1 cellular context compared by ENCODE assay signal in the genomic region with DNA sequence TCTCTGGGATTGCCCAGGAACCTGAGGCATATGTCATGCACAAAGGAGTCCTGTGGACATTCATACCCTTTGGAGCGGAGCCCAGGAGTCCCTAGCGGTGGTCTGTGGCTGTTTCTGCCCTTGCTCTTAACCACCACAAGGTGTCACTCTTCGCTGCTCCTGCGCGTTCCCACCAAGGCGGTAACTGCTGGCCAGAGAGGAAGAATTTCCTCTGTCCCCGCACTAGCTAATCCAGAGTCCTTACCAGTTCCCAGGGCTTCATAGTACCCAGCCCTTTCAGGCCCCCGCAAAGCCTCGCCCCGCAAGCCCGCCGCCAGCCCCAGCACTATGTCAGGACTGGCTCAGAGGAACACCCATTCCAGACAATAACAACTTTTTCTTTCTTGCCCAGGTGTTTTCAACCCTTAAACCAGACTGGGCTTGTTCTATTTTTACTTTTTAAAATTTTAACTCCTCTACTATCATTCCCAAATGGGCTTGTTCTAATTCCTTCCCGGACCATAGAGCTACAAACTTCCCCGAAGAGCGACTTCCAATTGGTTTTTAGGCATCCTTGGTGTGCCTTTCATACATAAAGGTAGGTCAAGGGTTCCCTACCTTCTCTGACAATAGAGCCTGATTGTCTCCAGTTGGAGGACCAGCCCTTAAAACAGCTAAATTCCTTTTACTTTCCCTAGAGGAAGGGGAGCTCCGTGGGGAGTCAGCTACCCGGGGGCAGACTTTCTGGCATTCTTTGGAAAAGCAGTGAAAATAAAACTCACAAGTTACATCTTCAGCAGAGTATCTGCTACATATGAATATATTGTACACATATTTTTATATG.
TF ChIP-seq lines count a peak whose summit lies in the region.

No MANE protein-coding gene starts in this region.

TF ChIP-seq in HepG2, 621 proteins besides CTCF, POLR2A, EP300 and RAD21 (continued from another document and continues in another):
- TF ChIP-seq, protein P1, sequence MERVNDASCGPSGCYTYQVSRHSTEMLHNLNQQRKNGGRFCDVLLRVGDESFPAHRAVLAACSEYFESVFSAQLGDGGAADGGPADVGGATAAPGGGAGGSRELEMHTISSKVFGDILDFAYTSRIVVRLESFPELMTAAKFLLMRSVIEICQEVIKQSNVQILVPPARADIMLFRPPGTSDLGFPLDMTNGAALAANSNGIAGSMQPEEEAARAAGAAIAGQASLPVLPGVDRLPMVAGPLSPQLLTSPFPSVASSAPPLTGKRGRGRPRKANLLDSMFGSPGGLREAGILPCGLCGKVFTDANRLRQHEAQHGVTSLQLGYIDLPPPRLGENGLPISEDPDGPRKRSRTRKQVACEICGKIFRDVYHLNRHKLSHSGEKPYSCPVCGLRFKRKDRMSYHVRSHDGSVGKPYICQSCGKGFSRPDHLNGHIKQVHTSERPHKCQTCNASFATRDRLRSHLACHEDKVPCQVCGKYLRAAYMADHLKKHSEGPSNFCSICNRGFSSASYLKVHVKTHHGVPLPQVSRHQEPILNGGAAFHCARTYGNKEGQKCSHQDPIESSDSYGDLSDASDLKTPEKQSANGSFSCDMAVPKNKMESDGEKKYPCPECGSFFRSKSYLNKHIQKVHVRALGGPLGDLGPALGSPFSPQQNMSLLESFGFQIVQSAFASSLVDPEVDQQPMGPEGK (CRISPR knock-in tag; IDR thresholded peaks at IDR 0.05): 0 out of 2 replicates have a peak, but pooled peaks have one; percentile 38
- TF ChIP-seq ZNF776 (CRISPR knock-in tag; IDR thresholded peaks at IDR 0.05) (0 out of 2 replicates have a peak, but pooled peaks have one; percentile 46), TARDBP (CRISPR knock-in tag; IDR thresholded peaks at IDR 0.05) (peak; percentile 8; the same call in 1 of the 2 replicates), HNF4A (CRISPR knock-in tag; IDR thresholded peaks at IDR 0.05) (no peak), IRF2 (CRISPR knock-in tag; IDR thresholded peaks at IDR 0.05) (peak; percentile 56), TGIF2 (CRISPR knock-in tag; IDR thresholded peaks at IDR 0.05) (0 out of 2 replicates have a peak, but pooled peaks have one; percentile 30), ETV5 (CRISPR knock-in tag; IDR thresholded peaks at IDR 0.05; ENCODE audit: borderline replicate concordance) (peak; percentile 16; the same call in 1 of the 2 replicates), BCL6 (CRISPR knock-in tag; IDR thresholded peaks at IDR 0.05) (0 out of 2 replicates have a peak, but pooled peaks have one; percentile 18), RXRB (CRISPR knock-in tag; IDR thresholded peaks at IDR 0.05; ENCODE audit: borderline replicate concordance) (peak; percentile 61; the same call in 1 of the 2 replicates), SP4 (CRISPR knock-in tag; IDR thresholded peaks at IDR 0.05) (0 out of 2 replicates have a peak, but pooled peaks have one; percentile 38), STAG1 (CRISPR knock-in tag; IDR thresholded peaks at IDR 0.05) (peak; percentile 99), GABPB1 (CRISPR knock-in tag; IDR thresholded peaks at IDR 0.05) (peak; percentile 19; the same call in 1 of the 2 replicates), KMT2B (CRISPR knock-in tag; IDR thresholded peaks at IDR 0.05) (no peak), ZFY (CRISPR knock-in tag; IDR thresholded peaks at IDR 0.05) (peak; percentile 34; the same call in 1 of the 2 replicates), SOX6 (IDR thresholded peaks at IDR 0.05) (no peak), SOX6 (CRISPR knock-in tag; IDR thresholded peaks at IDR 0.05) (peak; percentile 52; the same call in 1 of the 2 replicates), FOXK2 (IDR thresholded peaks at IDR 0.05) (no peak), YEATS2 (CRISPR knock-in tag; IDR thresholded peaks at IDR 0.05; ENCODE audit: borderline replicate concordance) (peak; percentile 57; the same call in 1 of the 2 replicates), ZBTB8A (CRISPR knock-in tag; IDR thresholded peaks at IDR 0.05; ENCODE audit: borderline replicate concordance, low read depth) (no peak), SMC3 (IDR thresholded peaks at IDR 0.05; ENCODE audit: low read length) (peak; percentile 98), NFKB2 (CRISPR knock-in tag; IDR thresholded peaks at IDR 0.05; ENCODE audit: borderline replicate concordance) (peak; percentile 41; the same call in 1 of the 2 replicates), ZNF484 (CRISPR knock-in tag; IDR thresholded peaks at IDR 0.05; ENCODE audit: borderline replicate concordance, low read depth) (no peak), MYC (CRISPR knock-in tag; IDR thresholded peaks at IDR 0.05; ENCODE audit: borderline replicate concordance) (peak; percentile 33; the same call in 1 of the 2 replicates), ZNF205 (CRISPR knock-in tag; IDR thresholded peaks at IDR 0.05) (peak; percentile 56; the same call in 1 of the 2 replicates), KLF16 (CRISPR knock-in tag; IDR thresholded peaks at IDR 0.05) (peak in 1 of 2 experiments; percentile 27; a peak in 1 of 4 replicates), BORCS8-MEF2B (CRISPR knock-in tag; IDR thresholded peaks at IDR 0.05) (0 out of 2 replicates have a peak, but pooled peaks have one; percentile 19), ZNF451 (CRISPR knock-in tag; IDR thresholded peaks at IDR 0.05) (no peak), MZF1 (CRISPR knock-in tag; IDR thresholded peaks at IDR 0.05; ENCODE audit: borderline replicate concordance) (no peak), YY1 (IDR thresholded peaks at IDR 0.05; ENCODE audit: insufficient read depth, insufficient replicate concordance, low read depth, low read length) (peak; percentile 47)
- TF ChIP-seq, protein P2, sequence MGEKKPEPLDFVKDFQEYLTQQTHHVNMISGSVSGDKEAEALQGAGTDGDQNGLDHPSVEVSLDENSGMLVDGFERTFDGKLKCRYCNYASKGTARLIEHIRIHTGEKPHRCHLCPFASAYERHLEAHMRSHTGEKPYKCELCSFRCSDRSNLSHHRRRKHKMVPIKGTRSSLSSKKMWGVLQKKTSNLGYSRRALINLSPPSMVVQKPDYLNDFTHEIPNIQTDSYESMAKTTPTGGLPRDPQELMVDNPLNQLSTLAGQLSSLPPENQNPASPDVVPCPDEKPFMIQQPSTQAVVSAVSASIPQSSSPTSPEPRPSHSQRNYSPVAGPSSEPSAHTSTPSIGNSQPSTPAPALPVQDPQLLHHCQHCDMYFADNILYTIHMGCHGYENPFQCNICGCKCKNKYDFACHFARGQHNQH (CRISPR knock-in tag; IDR thresholded peaks at IDR 0.05): peak; percentile 57; the same call in 1 of the 2 replicates
- TF ChIP-seq, protein P3, sequence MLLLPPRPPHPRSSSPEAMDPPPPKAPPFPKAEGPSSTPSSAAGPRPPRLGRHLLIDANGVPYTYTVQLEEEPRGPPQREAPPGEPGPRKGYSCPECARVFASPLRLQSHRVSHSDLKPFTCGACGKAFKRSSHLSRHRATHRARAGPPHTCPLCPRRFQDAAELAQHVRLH (CRISPR knock-in tag; IDR thresholded peaks at IDR 0.05; ENCODE audit: borderline replicate concordance, low read depth): peak; percentile 58; the same call in 1 of the 2 replicates
- TF ChIP-seq, protein P4, sequence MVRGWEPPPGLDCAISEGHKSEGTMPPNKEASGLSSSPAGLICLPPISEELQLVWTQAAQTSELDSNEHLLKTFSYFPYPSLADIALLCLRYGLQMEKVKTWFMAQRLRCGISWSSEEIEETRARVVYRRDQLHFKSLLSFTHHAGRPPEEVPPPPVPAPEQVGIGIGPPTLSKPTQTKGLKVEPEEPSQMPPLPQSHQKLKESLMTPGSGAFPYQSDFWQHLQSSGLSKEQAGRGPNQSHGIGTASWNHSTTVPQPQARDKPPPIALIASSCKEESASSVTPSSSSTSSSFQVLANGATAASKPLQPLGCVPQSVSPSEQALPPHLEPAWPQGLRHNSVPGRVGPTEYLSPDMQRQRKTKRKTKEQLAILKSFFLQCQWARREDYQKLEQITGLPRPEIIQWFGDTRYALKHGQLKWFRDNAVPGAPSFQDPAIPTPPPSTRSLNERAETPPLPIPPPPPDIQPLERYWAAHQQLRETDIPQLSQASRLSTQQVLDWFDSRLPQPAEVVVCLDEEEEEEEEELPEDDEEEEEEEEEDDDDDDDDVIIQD (CRISPR knock-in tag; IDR thresholded peaks at IDR 0.05; ENCODE audit: low read depth): 0 out of 2 replicates have a peak, but pooled peaks have one; percentile 28
- TF ChIP-seq, protein P5, sequence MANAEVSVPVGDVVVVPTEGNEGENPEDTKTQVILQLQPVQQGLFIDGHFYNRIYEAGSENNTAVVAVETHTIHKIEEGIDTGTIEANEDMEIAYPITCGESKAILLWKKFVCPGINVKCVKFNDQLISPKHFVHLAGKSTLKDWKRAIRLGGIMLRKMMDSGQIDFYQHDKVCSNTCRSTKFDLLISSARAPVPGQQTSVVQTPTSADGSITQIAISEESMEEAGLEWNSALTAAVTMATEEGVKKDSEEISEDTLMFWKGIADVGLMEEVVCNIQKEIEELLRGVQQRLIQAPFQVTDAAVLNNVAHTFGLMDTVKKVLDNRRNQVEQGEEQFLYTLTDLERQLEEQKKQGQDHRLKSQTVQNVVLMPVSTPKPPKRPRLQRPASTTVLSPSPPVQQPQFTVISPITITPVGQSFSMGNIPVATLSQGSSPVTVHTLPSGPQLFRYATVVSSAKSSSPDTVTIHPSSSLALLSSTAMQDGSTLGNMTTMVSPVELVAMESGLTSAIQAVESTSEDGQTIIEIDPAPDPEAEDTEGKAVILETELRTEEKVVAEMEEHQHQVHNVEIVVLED (CRISPR knock-in tag; IDR thresholded peaks at IDR 0.05; ENCODE audit: borderline replicate concordance): peak; percentile 34; the same call in 1 of the 2 replicates
- TF ChIP-seq, protein P6, sequence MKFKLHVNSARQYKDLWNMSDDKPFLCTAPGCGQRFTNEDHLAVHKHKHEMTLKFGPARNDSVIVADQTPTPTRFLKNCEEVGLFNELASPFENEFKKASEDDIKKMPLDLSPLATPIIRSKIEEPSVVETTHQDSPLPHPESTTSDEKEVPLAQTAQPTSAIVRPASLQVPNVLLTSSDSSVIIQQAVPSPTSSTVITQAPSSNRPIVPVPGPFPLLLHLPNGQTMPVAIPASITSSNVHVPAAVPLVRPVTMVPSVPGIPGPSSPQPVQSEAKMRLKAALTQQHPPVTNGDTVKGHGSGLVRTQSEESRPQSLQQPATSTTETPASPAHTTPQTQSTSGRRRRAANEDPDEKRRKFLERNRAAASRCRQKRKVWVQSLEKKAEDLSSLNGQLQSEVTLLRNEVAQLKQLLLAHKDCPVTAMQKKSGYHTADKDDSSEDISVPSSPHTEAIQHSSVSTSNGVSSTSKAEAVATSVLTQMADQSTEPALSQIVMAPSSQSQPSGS (CRISPR knock-in tag; IDR thresholded peaks at IDR 0.05): 0 out of 2 replicates have a peak, but pooled peaks have one; percentile 43
- TF ChIP-seq, protein P7, sequence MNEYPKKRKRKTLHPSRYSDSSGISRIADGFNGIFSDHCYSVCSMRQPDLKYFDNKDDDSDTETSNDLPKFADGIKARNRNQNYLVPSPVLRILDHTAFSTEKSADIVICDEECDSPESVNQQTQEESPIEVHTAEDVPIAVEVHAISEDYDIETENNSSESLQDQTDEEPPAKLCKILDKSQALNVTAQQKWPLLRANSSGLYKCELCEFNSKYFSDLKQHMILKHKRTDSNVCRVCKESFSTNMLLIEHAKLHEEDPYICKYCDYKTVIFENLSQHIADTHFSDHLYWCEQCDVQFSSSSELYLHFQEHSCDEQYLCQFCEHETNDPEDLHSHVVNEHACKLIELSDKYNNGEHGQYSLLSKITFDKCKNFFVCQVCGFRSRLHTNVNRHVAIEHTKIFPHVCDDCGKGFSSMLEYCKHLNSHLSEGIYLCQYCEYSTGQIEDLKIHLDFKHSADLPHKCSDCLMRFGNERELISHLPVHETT (CRISPR knock-in tag; conservative IDR thresholded peaks at IDR 0.05): 0 out of 2 replicates have a peak, but pooled peaks have one; percentile 23
- TF ChIP-seq, protein P8, sequence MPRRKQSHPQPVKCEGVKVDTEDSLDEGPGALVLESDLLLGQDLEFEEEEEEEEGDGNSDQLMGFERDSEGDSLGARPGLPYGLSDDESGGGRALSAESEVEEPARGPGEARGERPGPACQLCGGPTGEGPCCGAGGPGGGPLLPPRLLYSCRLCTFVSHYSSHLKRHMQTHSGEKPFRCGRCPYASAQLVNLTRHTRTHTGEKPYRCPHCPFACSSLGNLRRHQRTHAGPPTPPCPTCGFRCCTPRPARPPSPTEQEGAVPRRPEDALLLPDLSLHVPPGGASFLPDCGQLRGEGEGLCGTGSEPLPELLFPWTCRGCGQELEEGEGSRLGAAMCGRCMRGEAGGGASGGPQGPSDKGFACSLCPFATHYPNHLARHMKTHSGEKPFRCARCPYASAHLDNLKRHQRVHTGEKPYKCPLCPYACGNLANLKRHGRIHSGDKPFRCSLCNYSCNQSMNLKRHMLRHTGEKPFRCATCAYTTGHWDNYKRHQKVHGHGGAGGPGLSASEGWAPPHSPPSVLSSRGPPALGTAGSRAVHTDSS (CRISPR knock-in tag; conservative IDR thresholded peaks at IDR 0.05): no peak
- TF ChIP-seq, protein P9, sequence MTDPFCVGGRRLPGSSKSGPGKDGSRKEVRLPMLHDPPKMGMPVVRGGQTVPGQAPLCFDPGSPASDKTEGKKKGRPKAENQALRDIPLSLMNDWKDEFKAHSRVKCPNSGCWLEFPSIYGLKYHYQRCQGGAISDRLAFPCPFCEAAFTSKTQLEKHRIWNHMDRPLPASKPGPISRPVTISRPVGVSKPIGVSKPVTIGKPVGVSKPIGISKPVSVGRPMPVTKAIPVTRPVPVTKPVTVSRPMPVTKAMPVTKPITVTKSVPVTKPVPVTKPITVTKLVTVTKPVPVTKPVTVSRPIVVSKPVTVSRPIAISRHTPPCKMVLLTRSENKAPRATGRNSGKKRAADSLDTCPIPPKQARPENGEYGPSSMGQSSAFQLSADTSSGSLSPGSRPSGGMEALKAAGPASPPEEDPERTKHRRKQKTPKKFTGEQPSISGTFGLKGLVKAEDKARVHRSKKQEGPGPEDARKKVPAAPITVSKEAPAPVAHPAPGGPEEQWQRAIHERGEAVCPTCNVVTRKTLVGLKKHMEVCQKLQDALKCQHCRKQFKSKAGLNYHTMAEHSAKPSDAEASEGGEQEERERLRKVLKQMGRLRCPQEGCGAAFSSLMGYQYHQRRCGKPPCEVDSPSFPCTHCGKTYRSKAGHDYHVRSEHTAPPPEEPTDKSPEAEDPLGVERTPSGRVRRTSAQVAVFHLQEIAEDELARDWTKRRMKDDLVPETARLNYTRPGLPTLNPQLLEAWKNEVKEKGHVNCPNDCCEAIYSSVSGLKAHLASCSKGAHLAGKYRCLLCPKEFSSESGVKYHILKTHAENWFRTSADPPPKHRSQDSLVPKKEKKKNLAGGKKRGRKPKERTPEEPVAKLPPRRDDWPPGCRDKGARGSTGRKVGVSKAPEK (CRISPR knock-in tag; IDR thresholded peaks at IDR 0.05; ENCODE audit: borderline replicate concordance): 0 out of 2 replicates have a peak, but pooled peaks have one; percentile 27
- TF ChIP-seq, protein P10, sequence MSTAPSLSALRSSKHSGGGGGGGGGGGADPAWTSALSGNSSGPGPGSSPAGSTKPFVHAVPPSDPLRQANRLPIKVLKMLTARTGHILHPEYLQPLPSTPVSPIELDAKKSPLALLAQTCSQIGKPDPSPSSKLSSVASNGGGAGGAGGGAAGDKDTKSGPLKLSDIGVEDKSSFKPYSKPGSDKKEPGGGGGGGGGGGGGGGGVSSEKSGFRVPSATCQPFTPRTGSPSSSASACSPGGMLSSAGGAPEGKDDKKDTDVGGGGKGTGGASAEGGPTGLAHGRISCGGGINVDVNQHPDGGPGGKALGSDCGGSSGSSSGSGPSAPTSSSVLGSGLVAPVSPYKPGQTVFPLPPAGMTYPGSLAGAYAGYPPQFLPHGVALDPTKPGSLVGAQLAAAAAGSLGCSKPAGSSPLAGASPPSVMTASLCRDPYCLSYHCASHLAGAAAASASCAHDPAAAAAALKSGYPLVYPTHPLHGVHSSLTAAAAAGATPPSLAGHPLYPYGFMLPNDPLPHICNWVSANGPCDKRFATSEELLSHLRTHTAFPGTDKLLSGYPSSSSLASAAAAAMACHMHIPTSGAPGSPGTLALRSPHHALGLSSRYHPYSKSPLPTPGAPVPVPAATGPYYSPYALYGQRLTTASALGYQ (CRISPR knock-in tag; IDR thresholded peaks at IDR 0.05): no peak
